Comparison of ENCODE assay signal across 1 cellular context in genomic region chr4:141246683-141247429, GRCh38.
TF ChIP-seq lines count a peak whose summit lies in the region.

No MANE protein-coding gene starts in this region.

TF ChIP-seq in SK-N-SH, 30 proteins besides CTCF, POLR2A, EP300 and RAD21 (continued from another document):
- TF ChIP-seq ZBTB33 (IDR thresholded peaks at IDR 0.05; ENCODE audit: borderline replicate concordance, low read depth) (no peak), USF2 (IDR thresholded peaks at IDR 0.05; ENCODE audit: borderline replicate concordance, low read depth, low read length) (no peak), MXI1 (IDR thresholded peaks at IDR 0.05; ENCODE audit: low read depth, low read length) (no peak), MEF2A (IDR thresholded peaks at IDR 0.05; ENCODE audit: borderline replicate concordance, low read depth) (no peak), IRF3 (IDR thresholded peaks at IDR 0.05; ENCODE audit: low read depth, low read length) (no peak), SIN3A (IDR thresholded peaks at IDR 0.05; ENCODE audit: borderline replicate concordance, low read depth, low read length) (no peak), FOXJ3 (CRISPR knock-in tag; IDR thresholded peaks at IDR 0.05) (no peak), POLR2AphosphoS5 (IDR thresholded peaks at IDR 0.05; ENCODE audit: low read depth, low read length) (no peak), NRF1 (IDR thresholded peaks at IDR 0.05; ENCODE audit: low read depth, low read length) (no peak), FOXM1 (IDR thresholded peaks at IDR 0.05; ENCODE audit: low read depth) (no peak)
